Comparison of ENCODE assay signal across 1 cellular context in the genomic region with DNA sequence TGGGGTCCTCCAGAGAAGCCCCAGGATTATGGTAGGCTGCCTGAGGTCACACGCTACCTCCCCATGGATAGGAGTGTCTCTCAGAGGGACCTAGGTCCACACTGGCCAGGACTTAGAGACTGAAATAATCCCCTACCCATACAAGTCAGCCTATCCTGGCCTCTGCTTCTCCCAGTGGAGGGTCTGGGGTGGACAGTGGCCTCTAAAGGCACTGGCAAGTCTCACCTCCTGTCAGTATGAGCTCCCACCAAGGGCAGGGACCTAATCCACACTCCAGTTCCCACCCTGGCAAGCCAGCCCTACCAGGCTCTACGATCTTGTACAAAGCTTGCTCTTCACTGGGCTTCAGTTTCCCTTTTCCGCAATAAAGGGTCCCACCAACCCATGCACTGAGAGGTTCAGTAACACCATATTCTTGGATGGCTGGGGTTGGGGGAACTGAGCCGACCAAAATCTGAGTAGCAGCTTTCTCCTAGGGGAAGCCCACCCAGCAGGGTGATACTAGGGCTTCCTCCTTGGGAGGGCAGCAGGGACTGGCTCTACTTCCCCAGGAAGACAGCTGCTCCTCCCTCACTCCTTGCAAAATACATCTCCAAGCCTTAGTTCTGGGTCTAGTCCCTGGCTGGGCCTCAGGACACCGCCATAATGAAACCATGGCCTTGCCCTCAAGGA.
TF ChIP-seq lines count a peak whose summit lies in the region.

No MANE protein-coding gene starts in this region.

TF ChIP-seq in K562, 482 proteins besides CTCF, POLR2A, EP300 and RAD21:
- TF ChIP-seq ESRRB (CRISPR knock-in tag; IDR thresholded peaks at IDR 0.05; ENCODE audit: borderline replicate concordance) (no peak), SIN3A (IDR thresholded peaks at IDR 0.05; ENCODE audit: borderline replicate concordance in 2 of 2, control insufficient read depth in 1 of 2, low read depth in 2 of 2, low read length in 2 of 2) (peak in 1 of 2 experiments; percentile 6; a peak in 1 of 4 replicates), TCF7 (IDR thresholded peaks at IDR 0.05; ENCODE audit: borderline replicate concordance) (no peak)
- TF ChIP-seq, protein P1, sequence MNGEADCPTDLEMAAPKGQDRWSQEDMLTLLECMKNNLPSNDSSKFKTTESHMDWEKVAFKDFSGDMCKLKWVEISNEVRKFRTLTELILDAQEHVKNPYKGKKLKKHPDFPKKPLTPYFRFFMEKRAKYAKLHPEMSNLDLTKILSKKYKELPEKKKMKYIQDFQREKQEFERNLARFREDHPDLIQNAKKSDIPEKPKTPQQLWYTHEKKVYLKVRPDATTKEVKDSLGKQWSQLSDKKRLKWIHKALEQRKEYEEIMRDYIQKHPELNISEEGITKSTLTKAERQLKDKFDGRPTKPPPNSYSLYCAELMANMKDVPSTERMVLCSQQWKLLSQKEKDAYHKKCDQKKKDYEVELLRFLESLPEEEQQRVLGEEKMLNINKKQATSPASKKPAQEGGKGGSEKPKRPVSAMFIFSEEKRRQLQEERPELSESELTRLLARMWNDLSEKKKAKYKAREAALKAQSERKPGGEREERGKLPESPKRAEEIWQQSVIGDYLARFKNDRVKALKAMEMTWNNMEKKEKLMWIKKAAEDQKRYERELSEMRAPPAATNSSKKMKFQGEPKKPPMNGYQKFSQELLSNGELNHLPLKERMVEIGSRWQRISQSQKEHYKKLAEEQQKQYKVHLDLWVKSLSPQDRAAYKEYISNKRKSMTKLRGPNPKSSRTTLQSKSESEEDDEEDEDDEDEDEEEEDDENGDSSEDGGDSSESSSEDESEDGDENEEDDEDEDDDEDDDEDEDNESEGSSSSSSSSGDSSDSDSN (IDR thresholded peaks at IDR 0.05; ENCODE audit: borderline replicate concordance in 1 of 2, low read depth in 2 of 2, low read length in 2 of 2), result 0 out of 4 replicates have a peak, but pooled peaks of 1 of the 2 experiments have one; percentile 27
- TF ChIP-seq, protein P2, sequence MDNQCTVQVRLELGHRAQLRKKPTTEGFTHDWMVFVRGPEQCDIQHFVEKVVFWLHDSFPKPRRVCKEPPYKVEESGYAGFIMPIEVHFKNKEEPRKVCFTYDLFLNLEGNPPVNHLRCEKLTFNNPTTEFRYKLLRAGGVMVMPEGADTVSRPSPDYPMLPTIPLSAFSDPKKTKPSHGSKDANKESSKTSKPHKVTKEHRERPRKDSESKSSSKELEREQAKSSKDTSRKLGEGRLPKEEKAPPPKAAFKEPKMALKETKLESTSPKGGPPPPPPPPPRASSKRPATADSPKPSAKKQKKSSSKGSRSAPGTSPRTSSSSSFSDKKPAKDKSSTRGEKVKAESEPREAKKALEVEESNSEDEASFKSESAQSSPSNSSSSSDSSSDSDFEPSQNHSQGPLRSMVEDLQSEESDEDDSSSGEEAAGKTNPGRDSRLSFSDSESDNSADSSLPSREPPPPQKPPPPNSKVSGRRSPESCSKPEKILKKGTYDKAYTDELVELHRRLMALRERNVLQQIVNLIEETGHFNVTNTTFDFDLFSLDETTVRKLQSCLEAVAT (IDR thresholded peaks at IDR 0.05), result 0 out of 4 replicates have a peak, but pooled peaks of 1 of the 2 experiments have one; percentile 33
